In genomic region chr19:49443366-49444099, GRCh38 we compare ENCODE assay signal across 8 cellular contexts. TPM values are rescaled to one million over a fixed set of nuclear protein-coding genes. Genes with fewer than 3 reads are reported as not detected.
DNase-seq lines count a peak whose midpoint lies in the region; ATAC-seq, FAIRE-seq and TF ChIP-seq lines count a peak whose summit lies in the region.

No MANE protein-coding gene starts in this region.

- peak; percentile 71 for DNase-seq in AG09309 (ENCODE audit: low read depth)
- DNase-seq in NCI-H2227 (lab: John Stamatoyannopoulos, UW; ENCODE audit: unreplicated experiment) = peak; percentile 94
- DNase-seq in bronchial epithelial cell (ENCODE audit: low read depth) = peak; percentile 78
- DNase-seq in inferior parietal cortex (ENCODE audit: extremely low spot score) = peak; percentile 93
- DNase-seq in smooth muscle cell of the brain vasculature (ENCODE audit: low read depth, low spot score) = peak; percentile 89

- FAIRE-seq in bronchial epithelial cell (lab: Jason Lieb, UNC) = peak; percentile 64

- peak; percentile 92 for TF ChIP-seq CTCF in AG09309 (IDR thresholded peaks at IDR 0.05; ENCODE audit: control insufficient read depth, insufficient read depth, low read depth, low read length, missing control alignments)
- no peak; the same call in none of the 2 replicates for TF ChIP-seq CTCF in WI38 (IDR thresholded peaks at IDR 0.05; ENCODE audit: low read depth, low read length)
- TF ChIP-seq CTCF in bronchial epithelial cell (IDR thresholded peaks at IDR 0.05; ENCODE audit: insufficient read depth, low read length, severe bottlenecking) = peak; percentile 91

- peaks cover 15% of the 10 kb centered on the region for H3K36me3 ChIP-seq in bronchial epithelial cell (ENCODE audit: control insufficient read depth, insufficient read depth, low read length)

- H3K4me3 ChIP-seq in AG09309 (ENCODE audit: control insufficient read depth, low read depth, low read length) = peak overlapping the region; percentile 46
- H3K4me3 ChIP-seq in WI38 (ENCODE audit: low read depth, low read length) = peak overlapping the region; percentile 59
- peak overlapping the region; percentile 71 for H3K4me3 ChIP-seq in bronchial epithelial cell (ENCODE audit: low read depth, low read length)

- ATAC-seq in GM18909 (IDR thresholded peaks at IDR 0.05; ENCODE audit: poor library complexity, unreplicated experiment) = peak; percentile 77
- ATAC-seq in HG03196 (IDR thresholded peaks at IDR 0.05; ENCODE audit: unreplicated experiment) = peak; percentile 76

- peaks cover 25% of the 10 kb centered on the region for H3K27me3 ChIP-seq in bronchial epithelial cell (ENCODE audit: control insufficient read depth, insufficient read depth, low read length)

RNA-seq across cellular contexts. Expression of gene SLC17A7, which starts 2.2 kb away (rescaled TPM):
- not detected in 2 replicates for total RNA-seq in bronchial epithelial cell

RNA-seq across cellular contexts. Expression of gene PIH1D1, which starts 8.1 kb away (rescaled TPM):
- 72.8 and 115 TPM in 2 replicates for total RNA-seq in bronchial epithelial cell

RNA-seq across cellular contexts. Expression of gene ALDH16A1, which starts 9.5 kb away (rescaled TPM):
- 17.5 and 29.2 TPM in 2 replicates for total RNA-seq in bronchial epithelial cell

RNA-seq across cellular contexts. Expression of gene GFY, which starts 18.3 kb away (rescaled TPM):
- not detected in 2 replicates for total RNA-seq in bronchial epithelial cell

RNA-seq across cellular contexts. Expression of gene PTH2, which starts 20.3 kb away (rescaled TPM):
- total RNA-seq in bronchial epithelial cell = not detected in 2 replicates

Comparison
In these comparisons a context has a peak if more than half of its experiments do, and no peak if none do; other contexts are left out.
1. Peak in every context shown above with its lines: DNase-seq, ATAC-seq and H3K4me3 ChIP-seq.